ENCODE assay signal across 14 cellular contexts in genomic region chr1:159172599-159173291, GRCh38. TPM values are rescaled to one million over a fixed set of nuclear protein-coding genes. Genes with fewer than 3 reads are reported as not detected.
A peak's percentile ranks its signal among the peaks of the same experiment; 100 is the strongest.
DNase-seq lines count a peak whose midpoint lies in the region; ATAC-seq and TF ChIP-seq lines count a peak whose summit lies in the region.
"Had no signal": no experiment of that assay in that cellular context is flagged by ENCODE, and none has a peak within 500 bp of the region (broad histone marks: within the 10 kb centered on the region; RNA-seq: fewer than 3 reads in every experiment).

No MANE protein-coding gene starts in this region.

- H3K36me3 Mint-ChIP-seq in brain (peaks cover 7% of the 10 kb centered on the region), osteocyte (ENCODE audit: unreplicated experiment) (no peaks in the 10 kb centered on the region)

- H3K4me3 ChIP-seq in iPS-11a (ENCODE audit: low read depth, low read length) (peak overlapping the region; percentile 86), sigmoid colon (peak overlapping the region; percentile 24 to 47 (median 40))
- H3K4me3 ChIP-seq: left lung had no signal

- H3K4me1 Mint-ChIP-seq in brain (peaks cover 53% of the 10 kb centered on the region), osteocyte (ENCODE audit: unreplicated experiment) (peaks cover 5% of the 10 kb centered on the region)

- 3 to 5% methylated on average over 17 of the region's 17 CpGs for WGBS in sigmoid colon, 2 donors

- no peaks in the 10 kb centered on the region for H3K36me3 ChIP-seq in sigmoid colon
- H3K36me3 ChIP-seq: left lung, thyroid gland had no signal

- H3K4me1 ChIP-seq in sigmoid colon = peaks cover 0 to 28% (median 16%) of the 10 kb centered on the region in 4 donors

- ATAC-seq in HG02623 (IDR thresholded peaks at IDR 0.05; ENCODE audit: unreplicated experiment) = no peak

- H3K27ac Mint-ChIP-seq in brain = peak overlapping the region in 2 of 5 experiments; percentile 86 to 91
- no peak overlapping the region for H3K27ac Mint-ChIP-seq in osteocyte (ENCODE audit: unreplicated experiment)

- H3K27ac ChIP-seq in sigmoid colon = peak overlapping the region in 1 of 4 donors; percentile 36
- H3K27ac ChIP-seq: left lung, thyroid gland had no signal

- H3K4me3 Mint-ChIP-seq in brain (peak overlapping the region; percentile 90 to 94 (median 92)), osteocyte (ENCODE audit: unreplicated experiment) (no peak overlapping the region)

- no peak for TF ChIP-seq EP300 in sigmoid colon (IDR thresholded peaks at IDR 0.05)

- H3K9me3 Mint-ChIP-seq in brain (peaks cover 0 to 3% (median 0%) of the 10 kb centered on the region in 5 experiments), osteocyte (ENCODE audit: unreplicated experiment) (no peaks in the 10 kb centered on the region)

- TF ChIP-seq POLR2A in sigmoid colon (IDR thresholded peaks at IDR 0.05) = no peak

- H3K27me3 Mint-ChIP-seq in brain (peaks cover 11% of the 10 kb centered on the region), osteocyte (ENCODE audit: unreplicated experiment) (peaks cover 51% of the 10 kb centered on the region)

- peaks cover 20 to 55% (median 29%) of the 10 kb centered on the region in 3 donors for H3K27me3 ChIP-seq in sigmoid colon

- H3K9me3 ChIP-seq in sigmoid colon = no peaks in the 10 kb centered on the region
- H3K9me3 ChIP-seq: left lung, thyroid gland had no signal

- TF ChIP-seq CTCF in brain (conservative IDR thresholded peaks at IDR 0.05) = no peak
- no peak for TF ChIP-seq CTCF in sigmoid colon (IDR thresholded peaks at IDR 0.05)
- no peak for TF ChIP-seq CTCF in osteocyte (IDR thresholded peaks at IDR 0.05)
- TF ChIP-seq CTCF in GM10266 (IDR thresholded peaks at IDR 0.05; ENCODE audit: control insufficient read depth, insufficient read depth, low read depth, missing control alignments) = no peak

- DNase-seq in GOT3 (lab: John Stamatoyannopoulos, UW) (peak; percentile 28), sigmoid colon (peak; percentile 72), osteocyte (ENCODE audit: extremely low spot score, unreplicated experiment) (no peak), GM10266 (ENCODE audit: extremely low spot score) (no peak), activated T-cell treated with anti-CD3 and anti-CD28 coated beads for 4 hours (no peak)
- DNase-seq: DND-41, left lung, NCI-H2107, T-helper 1 cell, thyroid gland had no signal

- intact Hi-C loops in sigmoid colon (cut with DNase I) = no loop called here

RNA-seq across cellular contexts. Expression of gene CADM3, which starts 1.3 kb away (rescaled TPM):
- polyA plus RNA-seq in brain (ENCODE audit: insufficient read depth, low read depth, low replicate concordance) = 86.2 TPM
- 10 to 100 TPM in 3 of 4 donors, 1 to 10 TPM in 1; 8.7 to 21.0 (median 13.1) TPM for total RNA-seq in sigmoid colon
- 10 to 100 TPM in 1 of 3 donors, 1 to 10 TPM in 1, under 1 TPM in 1; 0.46 to 11.5 (median 7.2) TPM for polyA plus RNA-seq in sigmoid colon
- total RNA-seq in osteocyte = 0.13 TPM in 1 of 2 replicates, not detected in the other
- total RNA-seq: HT-29 had no signal

RNA-seq across cellular contexts. Expression of gene ACKR1, which starts 31.9 kb away (rescaled TPM):
- polyA plus RNA-seq in brain (ENCODE audit: insufficient read depth, low read depth, low replicate concordance) (10.7 TPM), sigmoid colon (10 to 100 TPM in 1 of 3 donors, 1 to 10 TPM in 2; 3.2 to 38.8 (median 9.0) TPM)
- total RNA-seq in sigmoid colon (10 to 100 TPM; 22.4 to 74.9 (median 34.1) TPM), osteocyte (not detected in 2 replicates)
- total RNA-seq: HT-29 had no signal

Comparison
In these comparisons a context has a peak if more than half of its experiments do, and no peak if none do; other contexts are left out.
1. DNase-seq: peak in GOT3 (single experiment) and sigmoid colon (single experiment); none in osteocyte (single experiment), GM10266 (single experiment) and activated T-cell treated with anti-CD3 and anti-CD28 coated beads for 4 hours (single experiment).
2. RNA of gene ACKR1, which starts 31.9 kb away (total RNA-seq): 22.4 to 74.9 TPM in sigmoid colon; not detected in osteocyte; every median in the first group is over 10 times any median in the second.